ENCODE assay signal across 8 cellular contexts in genomic region chr2:189698020-189698887, GRCh38. TPM values are rescaled to one million over a fixed set of nuclear protein-coding genes. Genes with fewer than 3 reads are reported as not detected.
A peak's percentile ranks its signal among the peaks of the same experiment; 100 is the strongest.
DNase-seq lines count a peak whose midpoint lies in the region; ATAC-seq and TF ChIP-seq lines count a peak whose summit lies in the region.

No MANE protein-coding gene starts in this region.

- peaks cover 0 to 3% (median 1%) of the 10 kb centered on the region in 4 donors for H3K4me1 ChIP-seq in upper lobe of left lung

- peak overlapping the region; percentile 33 for H3K9ac ChIP-seq in SK-N-MC (ENCODE audit: insufficient read length)

- peak; percentile 17 for DNase-seq in AG08396 (ENCODE audit: low spot score)
- DNase-seq in GM03348 (ENCODE audit: low spot score): peak; percentile 40
- DNase-seq in SK-N-MC (ENCODE audit: low read depth, low spot score): no peak
- peak; percentile 71 for DNase-seq in choroid plexus epithelial cell (ENCODE audit: low read depth)
- DNase-seq in left kidney (ENCODE audit: low read depth, low spot score): peak; percentile 57
- peak in 1 of 2 donors; percentile 25 for DNase-seq in upper lobe of left lung

- TF ChIP-seq EP300 in upper lobe of left lung (IDR thresholded peaks at IDR 0.05): no peak

- no peaks in the 10 kb centered on the region for H3K27me3 ChIP-seq in upper lobe of left lung

- 40 to 51% methylated on average over 6 of the region's 6 CpGs for WGBS in upper lobe of left lung, 2 donors

- TF ChIP-seq CTCF in choroid plexus epithelial cell (conservative IDR thresholded peaks at IDR 0.05; ENCODE audit: low read depth, low read length): peak; percentile 54
- TF ChIP-seq CTCF in upper lobe of left lung (IDR thresholded peaks at IDR 0.05): peak in 5 of 6 experiments; percentile 12 to 57 (median 43)

- no peak for TF ChIP-seq POLR2A in upper lobe of left lung (IDR thresholded peaks at IDR 0.05)

- H3K27ac ChIP-seq in SK-N-MC (peak overlapping the region; percentile 84), upper lobe of left lung (no peak overlapping the region)

- no peaks in the 10 kb centered on the region for H3K9me3 ChIP-seq in SK-N-MC (ENCODE audit: low read depth, low read length)
- no peaks in the 10 kb centered on the region for H3K9me3 ChIP-seq in upper lobe of left lung

- peak; percentile 45 for ATAC-seq in HG03565 (IDR thresholded peaks at IDR 0.05; ENCODE audit: unreplicated experiment)
- ATAC-seq in upper lobe of left lung (ENCODE audit: low FRiP score in 2 of 2): peak in 1 of 2 donors; percentile 78
- no peak for ATAC-seq in HG03378 (IDR thresholded peaks at IDR 0.05; ENCODE audit: unreplicated experiment)

- H3K4me3 ChIP-seq in SK-N-MC (no peak overlapping the region), choroid plexus epithelial cell (ENCODE audit: low read depth, low read length) (no peak overlapping the region), upper lobe of left lung (no peak overlapping the region)

- H3K36me3 ChIP-seq in SK-N-MC (ENCODE audit: insufficient read depth, low read length): no peaks in the 10 kb centered on the region
- H3K36me3 ChIP-seq in upper lobe of left lung: no peaks in the 10 kb centered on the region

RNA-seq across cellular contexts. Expression of gene ANKAR, which starts 23.8 kb away (rescaled TPM):
- 10 to 100 TPM in 1 of 6 donors, 1 to 10 TPM in 5; 8.0 to 13.1 (median 9.2) TPM for total RNA-seq in upper lobe of left lung

RNA-seq across cellular contexts. Expression of gene ASNSD1, which starts 37.0 kb away (rescaled TPM):
- 10 to 100 TPM; 29.5 to 49.6 (median 34.3) TPM for total RNA-seq in upper lobe of left lung
